ENCODE assay signal across 8 cellular contexts in the genomic region with DNA sequence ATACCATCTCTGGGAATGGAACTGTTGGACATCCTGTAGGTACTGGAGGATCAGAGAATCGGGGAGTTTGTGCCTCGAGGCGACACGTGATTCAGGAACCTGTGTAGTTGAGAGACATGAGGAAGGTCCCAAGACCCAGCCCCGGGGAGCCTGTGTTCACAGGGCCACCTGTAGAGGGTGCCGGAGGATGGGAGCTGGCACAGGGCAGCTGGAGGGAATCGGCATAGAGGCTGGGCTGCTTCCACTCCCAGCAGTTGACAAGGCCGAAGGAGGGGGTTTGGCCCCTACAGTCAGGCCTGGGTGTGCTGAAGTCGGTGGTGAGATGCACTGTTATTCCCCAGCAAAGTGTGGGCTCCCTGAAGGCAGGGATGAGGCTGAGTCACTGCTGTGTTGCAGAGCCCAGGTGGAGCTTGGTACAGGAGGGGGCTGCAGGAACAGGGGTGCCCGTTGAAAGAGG. TPM values are rescaled to one million over a fixed set of nuclear protein-coding genes. Genes with fewer than 3 reads are reported as not detected.
DNase-seq lines count a peak whose midpoint lies in the region; ATAC-seq, FAIRE-seq and TF ChIP-seq lines count a peak whose summit lies in the region.

No MANE protein-coding gene starts in this region.

- H2AFZ ChIP-seq in OCI-LY7 (ENCODE audit: low read length), result no peak overlapping the region

- H3K9ac ChIP-seq in colonic mucosa (ENCODE audit: low read depth in 2 of 2, low read length in 2 of 2), result no peak overlapping the region

- POLR2A ChIA-PET in OCI-LY7 (lab: Charles Lee), result no interaction called here

- peak in 5 of 12 donors; percentile 17 to 33 (median 28) for TF ChIP-seq CTCF in heart left ventricle (IDR thresholded peaks at IDR 0.05)
- peak; percentile 78 for TF ChIP-seq CTCF in OCI-LY7 (conservative IDR thresholded peaks at IDR 0.05; ENCODE audit: low read length)
- peak; percentile 37 for TF ChIP-seq CTCF in colonic mucosa (IDR thresholded peaks at IDR 0.05)
- TF ChIP-seq CTCF in upper lobe of right lung (IDR thresholded peaks at IDR 0.05), result peak; percentile 17

- WGBS in heart left ventricle, 4 donors, result 45 to 53% (median 48%) methylated on average over 10 of the region's 10 CpGs

- H3K27ac ChIP-seq in heart left ventricle (no peak overlapping the region), OCI-LY7 (ENCODE audit: low read depth, low read length, poor library complexity, severe bottlenecking) (no peak overlapping the region), colonic mucosa (no peak overlapping the region), upper lobe of right lung (no peak overlapping the region)

- peaks cover 0 to 37% (median 24%) of the 10 kb centered on the region in 12 donors for H3K4me1 ChIP-seq in heart left ventricle
- H3K4me1 ChIP-seq in OCI-LY7 (ENCODE audit: insufficient read depth, low read length, poor library complexity, severe bottlenecking), result peaks cover 11% of the 10 kb centered on the region
- peaks cover 8% of the 10 kb centered on the region for H3K4me1 ChIP-seq in colonic mucosa
- peaks cover 19% of the 10 kb centered on the region for H3K4me1 ChIP-seq in upper lobe of right lung

- H3K36me3 ChIP-seq in heart left ventricle (peaks cover 4 to 37% (median 28%) of the 10 kb centered on the region in 9 donors), OCI-LY7 (ENCODE audit: insufficient read depth, low read length) (peaks cover 29% of the 10 kb centered on the region), colonic mucosa (no peaks in the 10 kb centered on the region), upper lobe of right lung (peaks cover 26% of the 10 kb centered on the region)

- no peaks in the 10 kb centered on the region for H3K79me2 ChIP-seq in OCI-LY7 (ENCODE audit: insufficient read depth, low read depth, low read length)

- peak; percentile 70 for DNase-seq in Right ventricle myocardium inferior (ENCODE audit: missing footprints)
- DNase-seq in heart left ventricle, result no peak
- DNase-seq in OCI-LY7 (ENCODE audit: low spot score), result peak; percentile 57
- DNase-seq in colonic mucosa, result no peak
- no peak for DNase-seq in upper lobe of right lung
- DNase-seq in H54 (ENCODE audit: insufficient read length, low spot score), result no peak

- no peak overlapping the region for H3K4me3 ChIP-seq in heart left ventricle
- H3K4me3 ChIP-seq in OCI-LY7 (ENCODE audit: low read depth, low read length, poor library complexity, severe bottlenecking), result no peak overlapping the region
- no peak overlapping the region for H3K4me3 ChIP-seq in colonic mucosa
- no peak overlapping the region for H3K4me3 ChIP-seq in upper lobe of right lung

- no peaks in the 10 kb centered on the region for H4K20me1 ChIP-seq in OCI-LY7 (ENCODE audit: insufficient read depth, low read length)

- H3K9me3 ChIP-seq in heart left ventricle (no peaks in the 10 kb centered on the region), OCI-LY7 (ENCODE audit: low read length) (0 out of 2 replicates have a peak, but pooled peaks cover 7% of the 10 kb centered on the region), colonic mucosa (no peaks in the 10 kb centered on the region), upper lobe of right lung (no peaks in the 10 kb centered on the region)

- ATAC-seq in Right ventricle myocardium inferior (no peak), heart left ventricle (no peak), upper lobe of right lung (no peak), GM19023 (IDR thresholded peaks at IDR 0.05; ENCODE audit: unreplicated experiment) (no peak), HG02981 (IDR thresholded peaks at IDR 0.05; ENCODE audit: unreplicated experiment) (no peak)

- FAIRE-seq in H54 (lab: Jason Lieb, UNC), result no peak

- BruUV-seq in OCI-LY7 (replicated peaks; lab: Mats Ljungman, UMichigan), result no TSS peak

- no peak overlapping the region for H3K4me2 ChIP-seq in OCI-LY7 (ENCODE audit: low read length)

- TF ChIP-seq POLR2A in heart left ventricle (IDR thresholded peaks at IDR 0.05), result no peak
- TF ChIP-seq POLR2A in H54 (IDR thresholded peaks at IDR 0.05; ENCODE audit: low read depth, low read length), result no peak

- no peaks in the 10 kb centered on the region for H3K9me2 ChIP-seq in OCI-LY7 (ENCODE audit: insufficient read depth, low read length)

- CTCF ChIA-PET in OCI-LY7 (lab: Charles Lee; ENCODE audit: unreplicated experiment), result interaction anchor here (1.2 kb wide), 1 partner anchor 10 kb away, joined by 4 read pairs; no protein-coding TSS in a partner anchor

- H3K27me3 ChIP-seq in heart left ventricle (no peaks in the 10 kb centered on the region), colonic mucosa (no peaks in the 10 kb centered on the region), upper lobe of right lung (no peaks in the 10 kb centered on the region)

- intact Hi-C loops in Right ventricle myocardium inferior (cut with DNase I), result no loop called here
- intact Hi-C loops in heart left ventricle (cut with DNase I), result loop anchor here in 2 of 10 donors (10.0 kb wide), 2 partner anchors 234 to 404 kb away; no protein-coding TSS in a partner anchor
- intact Hi-C loops in OCI-LY7 (cut with micrococcal nuclease; ENCODE audit: unreplicated experiment), result no loop called here
- intact Hi-C loops in colonic mucosa (cut with DNase I), result no loop called here
- intact Hi-C loops in upper lobe of right lung (cut with DNase I), result no loop called here

RNA-seq across cellular contexts. Expression of gene ISYNA1, which starts 2.5 kb away (rescaled TPM):
- total RNA-seq in Right ventricle myocardium inferior (26.0 TPM), heart left ventricle (10 to 100 TPM; 17.6 to 60.6 (median 24.0) TPM), OCI-LY7 (2022) (8.9 and 10.9 TPM in 2 replicates), colonic mucosa (10 to 100 TPM; 17.7 to 25.7 TPM), upper lobe of right lung (34.6 TPM)
- polyA plus RNA-seq in heart left ventricle, result 10 to 100 TPM; 14.0 to 52.6 TPM
- 0.72 and 1.8 TPM in 2 replicates for total RNA-seq in OCI-LY7 (2014; rRNA removed; shearing (Covaris generic))

RNA-seq across cellular contexts. Expression of gene SSBP4, which starts 21.3 kb away (rescaled TPM):
- total RNA-seq in Right ventricle myocardium inferior (36.2 TPM), heart left ventricle (10 to 100 TPM; 23.5 to 89.8 (median 29.4) TPM), OCI-LY7 (2022) (97.5 and 117 TPM in 2 replicates), colonic mucosa (10 to 100 TPM; 40.1 to 77.3 TPM), upper lobe of right lung (57.3 TPM)
- 10 to 100 TPM; 29.1 to 37.3 TPM for polyA plus RNA-seq in heart left ventricle
- total RNA-seq in OCI-LY7 (2014; rRNA removed; shearing (Covaris generic)), result 54.8 and 92.9 TPM in 2 replicates

RNA-seq across cellular contexts. Expression of gene LRRC25, which starts 43.0 kb away (rescaled TPM):
- total RNA-seq in Right ventricle myocardium inferior (5.0 TPM), heart left ventricle (10 to 100 TPM in 2 of 9 donors, 1 to 10 TPM in 6, under 1 TPM in 1; 0.83 to 33.0 (median 3.1) TPM), OCI-LY7 (2022) (3.2 and 4.1 TPM in 2 replicates), colonic mucosa (1 to 10 TPM; 1.4 to 3.9 TPM), upper lobe of right lung (22.7 TPM)
- 1 to 10 TPM in 1 of 2 donors, under 1 TPM in 1; 0.88 to 2.8 TPM for polyA plus RNA-seq in heart left ventricle
- 0.49 and 0.98 TPM in 2 replicates for total RNA-seq in OCI-LY7 (2014; rRNA removed; shearing (Covaris generic))

RNA-seq across cellular contexts. Expression of gene GDF15, which starts 54.5 kb away (rescaled TPM):
- total RNA-seq in Right ventricle myocardium inferior (0.46 TPM), heart left ventricle (1 to 10 TPM in 4 of 9 donors, under 1 TPM in 5; 0.69 to 5.7 (median 0.99) TPM), OCI-LY7 (2022) (not detected in 2 replicates), colonic mucosa (100 to 1,000 TPM; 120 to 159 TPM), upper lobe of right lung (105 TPM)
- polyA plus RNA-seq in heart left ventricle, result under 1 TPM; 0.33 to 0.50 TPM
- 0.80 TPM in 1 of 2 replicates, not detected in the other for total RNA-seq in OCI-LY7 (2014; rRNA removed; shearing (Covaris generic))

Comparison
In these comparisons a context has a peak if more than half of its experiments do, and no peak if none do; other contexts are left out.
1. DNase-seq: peak in Right ventricle myocardium inferior (single experiment) and OCI-LY7 (single experiment); none in heart left ventricle (0 of 5), colonic mucosa (single experiment), upper lobe of right lung (single experiment) and H54 (single experiment).